Comparison of ENCODE assay signal across 8 cellular contexts in the genomic region with DNA sequence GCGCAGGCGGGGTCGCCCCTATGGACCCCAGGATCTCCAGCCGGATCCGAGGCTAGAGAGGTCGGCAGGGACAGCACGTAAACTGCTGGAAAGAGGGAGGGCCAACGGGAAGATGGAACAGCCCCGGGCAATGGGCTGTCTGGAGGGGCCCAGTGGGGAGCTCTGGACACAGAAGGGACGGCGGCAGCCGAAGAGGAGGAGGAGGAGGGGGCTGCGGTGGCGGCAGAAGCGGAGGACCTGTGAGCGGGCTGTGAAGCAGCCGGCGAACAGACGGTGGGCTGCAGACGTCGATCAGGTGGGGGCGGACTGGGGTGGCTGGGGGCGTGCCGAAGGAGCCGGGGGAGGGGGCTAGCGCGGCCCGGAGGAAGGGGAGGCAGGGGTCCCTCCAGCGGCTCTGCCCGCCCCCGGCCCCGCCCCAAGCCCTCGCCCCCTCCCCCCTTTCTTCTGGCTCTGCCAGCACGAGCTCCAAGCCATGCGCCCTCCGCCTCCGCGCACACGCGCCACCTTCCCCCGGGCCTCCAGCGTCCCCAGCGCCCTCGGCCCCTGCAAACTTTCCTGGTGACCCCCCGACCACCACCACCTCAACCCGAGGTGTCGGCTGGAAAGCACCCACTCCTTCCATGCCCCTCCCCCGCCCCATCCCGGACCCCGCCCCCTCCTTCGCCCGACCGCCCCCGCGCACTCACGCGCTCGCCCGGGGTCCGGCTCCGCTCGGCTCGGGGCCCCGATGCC. TPM values are rescaled to one million over a fixed set of nuclear protein-coding genes. Genes with fewer than 3 reads are reported as not detected.
DNase-seq lines count a peak whose midpoint lies in the region; ATAC-seq and TF ChIP-seq lines count a peak whose summit lies in the region.

No MANE protein-coding gene starts in this region.

- peak; percentile 63 for DNase-seq in EL
- peak in 1 of 2 experiments; percentile 31 for DNase-seq in SJSA1 (ENCODE audit: low read depth in 1 of 2, low spot score in 2 of 2)
- DNase-seq in right lobe of liver, result peak in 1 of 3 donors; percentile 56
- DNase-seq in testis, result peak; percentile 43
- DNase-seq in NCI-H446 treated with DMSO at 0.1 percent for 48 hours (lab: John Stamatoyannopoulos, UW), result no peak
- DNase-seq in OCI-M2 (lab: John Stamatoyannopoulos, UW; ENCODE audit: unreplicated experiment), result no peak

- ATAC-seq in HG02981 (IDR thresholded peaks at IDR 0.05; ENCODE audit: unreplicated experiment) (peak; percentile 15), right lobe of liver (no peak)

- H3K4me1 ChIP-seq in SJSA1 (replicated peaks) (peaks cover 45% of the 10 kb centered on the region), right lobe of liver (peaks cover 0 to 48% (median 22%) of the 10 kb centered on the region in 4 donors), testis (peaks cover 40% of the 10 kb centered on the region)

- no peak for TF ChIP-seq CTCF in right lobe of liver (IDR thresholded peaks at IDR 0.05)
- TF ChIP-seq CTCF in testis (IDR thresholded peaks at IDR 0.05), result no peak

- H3K27me3 ChIP-seq in SJSA1 (replicated peaks), result no peaks in the 10 kb centered on the region
- H3K27me3 ChIP-seq in right lobe of liver, result no peaks in the 10 kb centered on the region
- H3K27me3 ChIP-seq in testis, result no peaks in the 10 kb centered on the region

- WGBS in right lobe of liver (ENCODE audit: insufficient coverage, low coverage, low lambda C conversion rate, missing lambda C conversion rate), result 6% methylated on average over 28 of the region's 64 CpGs
- 2% methylated on average over 15 to 46 of the region's 64 CpGs for WGBS in testis, 2 donors

- intact Hi-C loops in right lobe of liver (cut with DNase I) (no loop called here), testis (cut with DNase I; ENCODE audit: low total_unique reads) (no loop called here)

- no peaks in the 10 kb centered on the region for H3K9me3 ChIP-seq in SJSA1 (replicated peaks)
- no peaks in the 10 kb centered on the region for H3K9me3 ChIP-seq in right lobe of liver
- no peaks in the 10 kb centered on the region for H3K9me3 ChIP-seq in testis

- H3K4me3 ChIP-seq in SJSA1 (peak overlapping the region; percentile 42), right lobe of liver (peak overlapping the region; percentile 65 to 73 (median 70)), testis (peak overlapping the region; percentile 88 to 90)

- TF ChIP-seq POLR2A in right lobe of liver (IDR thresholded peaks at IDR 0.05) (no peak), testis (IDR thresholded peaks at IDR 0.05) (no peak)

- H3K36me3 ChIP-seq in SJSA1, result peaks cover 53% of the 10 kb centered on the region
- peaks cover 0 to 27% (median 15%) of the 10 kb centered on the region in 4 donors for H3K36me3 ChIP-seq in right lobe of liver
- no peaks in the 10 kb centered on the region for H3K36me3 ChIP-seq in testis (ENCODE audit: low read depth, missing control alignments)

- H3K27ac ChIP-seq in SJSA1 (0 out of 2 replicates have a peak overlapping the region, but pooled peaks have one; percentile 16), cingulate gyrus (ENCODE audit: low read depth, low read length) (peak overlapping the region; percentile 84), right lobe of liver (peak overlapping the region; percentile 86 to 96 (median 88)), testis (peak overlapping the region; percentile 84 to 98)

RNA-seq across cellular contexts. Expression of a gene that starts 0.4 kb away (rescaled TPM):
- 27.1 and 32.1 TPM in 2 replicates for total RNA-seq in SJSA1 (2014; rRNA removed; shearing (Covaris generic))
- 100 to 1,000 TPM in 2 of 6 experiments, 10 to 100 TPM in 4; 52.4 to 124 (median 92.7) TPM for total RNA-seq in right lobe of liver
- 10 to 100 TPM; 85.2 to 99.4 TPM for total RNA-seq in testis
- 62.3 TPM for polyA plus RNA-seq in testis (ENCODE audit: insufficient read depth, low read depth, low replicate concordance)

RNA-seq across cellular contexts. Expression of a gene that starts 11.4 kb away (rescaled TPM):
- 133 and 186 TPM in 2 replicates for total RNA-seq in SJSA1 (2014; rRNA removed; shearing (Covaris generic))
- total RNA-seq in right lobe of liver, result 10 to 100 TPM; 24.5 to 47.9 (median 29.9) TPM
- total RNA-seq in testis, result 100 to 1,000 TPM in 1 of 2 donors, 10 to 100 TPM in 1; 89.1 to 111 TPM
- 104 TPM for polyA plus RNA-seq in testis (ENCODE audit: insufficient read depth, low read depth, low replicate concordance)

RNA-seq across cellular contexts. Expression of a gene that starts 13.8 kb away (rescaled TPM):
- total RNA-seq in SJSA1 (2014; rRNA removed; shearing (Covaris generic)), result not detected in 2 replicates
- total RNA-seq in right lobe of liver, result 1 to 10 TPM in 1 of 6 experiments, under 1 TPM in 3, not detected in 2; 0.63 to 2.1 (median 0.77) TPM
- 1 to 10 TPM; 2.5 to 3.3 TPM for total RNA-seq in testis
- 8.5 TPM for polyA plus RNA-seq in testis (ENCODE audit: insufficient read depth, low read depth, low replicate concordance)

RNA-seq across cellular contexts. Expression of a gene that starts 56.6 kb away (rescaled TPM):
- not detected in 2 replicates for total RNA-seq in SJSA1 (2014; rRNA removed; shearing (Covaris generic))
- total RNA-seq in right lobe of liver (not detected), testis (not detected)
- not detected for polyA plus RNA-seq in testis (ENCODE audit: insufficient read depth, low read depth, low replicate concordance)

Comparison
In these comparisons a context has a peak if more than half of its experiments do, and no peak if none do; other contexts are left out.
1. DNase-seq: peak in EL (single experiment) and testis (single experiment); none in NCI-H446 treated with DMSO at 0.1 percent for 48 hours (single experiment) and OCI-M2 (single experiment).
2. H3K27ac ChIP-seq: peak in every context shown above with its lines; median percentile 91 in testis; 88 in right lobe of liver; 84 in cingulate gyrus; 16 in SJSA1.
3. Peak in every context shown above with its lines, with median percentiles within 50 percentile points of each other: H3K4me3 ChIP-seq.